In genomic region chr5:169029661-169030274, GRCh38 we compare ENCODE assay signal across 16 cellular contexts.
DNase-seq lines count a peak whose midpoint lies in the region; ATAC-seq and TF ChIP-seq lines count a peak whose summit lies in the region.
"Had no signal": no experiment of that assay in that cellular context is flagged by ENCODE, and none has a peak within 500 bp of the region (broad histone marks: within the 10 kb centered on the region; RNA-seq: fewer than 3 reads in every experiment).

No MANE protein-coding gene starts in this region.

- H3K9me3 ChIP-seq in colonic mucosa: no peaks in the 10 kb centered on the region

- H3K9me3 Mint-ChIP-seq in nephron progenitor cell: peaks cover 15% of the 10 kb centered on the region

- intact Hi-C loops in colonic mucosa (cut with DNase I): no loop called here

- peaks cover 49% of the 10 kb centered on the region for H3K4me1 Mint-ChIP-seq in nephron progenitor cell
- H3K4me1 Mint-ChIP-seq: activated naive CD8-positive, alpha-beta T cell treated with anti-CD3 and anti-CD28 coated beads, Interleukin-2, amount 10 ng/mL, durations not matched to agents 7 days and 5 days; B cell had no signal

- no peak overlapping the region for H3K9ac ChIP-seq in colonic mucosa (ENCODE audit: low read depth in 2 of 2, low read length in 2 of 2)

- no peaks in the 10 kb centered on the region for H3K27me3 ChIP-seq in colonic mucosa
- H3K27me3 ChIP-seq: foreskin keratinocyte had no signal

- peak overlapping the region; percentile 73 for H3K27ac Mint-ChIP-seq in nephron progenitor cell
- H3K27ac Mint-ChIP-seq: activated naive CD8-positive, alpha-beta T cell treated with anti-CD3 and anti-CD28 coated beads, Interleukin-2, amount 10 ng/mL, durations not matched to agents 7 days and 5 days; B cell had no signal

- no peak overlapping the region for H3K27ac ChIP-seq in colonic mucosa
- H3K27ac ChIP-seq: foreskin keratinocyte, VCaP had no signal

- peak; percentile 33 for DNase-seq in Caki2 (ENCODE audit: low read depth)
- DNase-seq in NCI-H1105 treated with DMSO at 0.1 percent for 48 hours (lab: John Stamatoyannopoulos, UW): peak; percentile 88
- DNase-seq in dedifferentiated amniotic fluid mesenchymal stem cell (ENCODE audit: extremely low spot score): peak; percentile 40
- DNase-seq in nephron progenitor cell: no peak
- DNase-seq in amniotic stem cell (lab: John Stamatoyannopoulos, UW): no peak
- no peak for DNase-seq in colonic mucosa
- DNase-seq: activated naive CD8-positive, alpha-beta T cell treated with anti-CD3 and anti-CD28 coated beads, Interleukin-2, amount 10 ng/mL, durations not matched to agents 7 days and 5 days; dermis blood vessel endothelial cell; foreskin keratinocyte; NCI-H2029; stimulated activated CD4-positive, alpha-beta T cell treated with anti-CD3 and anti-CD28 coated beads, Interleukin-2, amount 100 ng/mL, for 24 hours had no signal

- TF ChIP-seq CTCF in nephron progenitor cell (IDR thresholded peaks at IDR 0.05) (no peak), colonic mucosa (IDR thresholded peaks at IDR 0.05) (no peak)

- H3K4me1 ChIP-seq in colonic mucosa: no peaks in the 10 kb centered on the region
- H3K4me1 ChIP-seq: foreskin keratinocyte had no signal

- H3K27me3 Mint-ChIP-seq in nephron progenitor cell (ENCODE audit: low read depth, poor library complexity): peaks cover 4% of the 10 kb centered on the region

- H3K4me3 ChIP-seq in colonic mucosa: no peak overlapping the region
- H3K4me3 ChIP-seq: GM12878 had no signal

- H3K36me3 ChIP-seq in colonic mucosa: no peaks in the 10 kb centered on the region

- H3K36me3 Mint-ChIP-seq in nephron progenitor cell (ENCODE audit: low read depth): peaks cover 10% of the 10 kb centered on the region
- H3K36me3 Mint-ChIP-seq: activated naive CD8-positive, alpha-beta T cell treated with anti-CD3 and anti-CD28 coated beads, Interleukin-2, amount 10 ng/mL, durations not matched to agents 7 days and 5 days had no signal

- no peak overlapping the region for H3K4me3 Mint-ChIP-seq in nephron progenitor cell
- H3K4me3 Mint-ChIP-seq: activated naive CD8-positive, alpha-beta T cell treated with anti-CD3 and anti-CD28 coated beads, Interleukin-2, amount 10 ng/mL, durations not matched to agents 7 days and 5 days; B cell had no signal

- in situ Hi-C loops in Caki2 (cut with HindIII; ENCODE audit: low pct_unique_long_range_greater_than_20kb, low sequenced_read_pairs): no loop called here

- ATAC-seq in GM19467 (IDR thresholded peaks at IDR 0.05; ENCODE audit: unreplicated experiment) (no peak), HG02763 (IDR thresholded peaks at IDR 0.05; ENCODE audit: unreplicated experiment) (no peak)
- ATAC-seq: foreskin keratinocyte, GM12878 had no signal

Comparison
In these comparisons a context has a peak if more than half of its experiments do, and no peak if none do; other contexts are left out.
1. DNase-seq: peak in Caki2 (single experiment), NCI-H1105 treated with DMSO at 0.1 percent for 48 hours (single experiment) and dedifferentiated amniotic fluid mesenchymal stem cell (single experiment); none in nephron progenitor cell (single experiment), amniotic stem cell (single experiment) and colonic mucosa (single experiment).